Comparison of ENCODE assay signal across 23 cellular contexts in the genomic region with DNA sequence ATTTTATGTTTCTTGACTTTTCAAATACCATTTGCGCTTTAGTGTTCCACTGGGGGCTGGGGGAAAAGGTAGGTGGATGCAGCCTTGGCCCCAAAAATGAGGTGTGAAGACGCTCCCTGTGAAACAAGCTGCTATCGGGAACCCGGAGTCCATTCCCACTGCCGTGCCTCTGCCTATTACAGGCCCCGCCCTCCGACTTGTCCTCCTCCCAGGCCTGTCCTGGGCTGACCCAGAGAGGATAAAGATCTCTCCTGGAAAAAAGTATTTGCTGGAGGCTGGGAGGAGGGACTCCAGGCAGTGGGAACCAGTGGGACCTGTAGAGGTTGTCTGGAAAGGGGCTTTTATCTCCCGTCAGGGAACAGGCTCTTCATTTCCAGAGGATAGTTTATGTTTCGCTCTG.
A peak's percentile ranks its signal among the peaks of the same experiment; 100 is the strongest.
DNase-seq lines count a peak whose midpoint lies in the region; ATAC-seq and TF ChIP-seq lines count a peak whose summit lies in the region.
"Had no signal": no experiment of that assay in that cellular context is flagged by ENCODE, and none has a peak within 500 bp of the region (broad histone marks: within the 10 kb centered on the region; RNA-seq: fewer than 3 reads in every experiment).

No MANE protein-coding gene starts in this region.

- H3K9me3 Mint-ChIP-seq in GM23338, result no peaks in the 10 kb centered on the region
- no peaks in the 10 kb centered on the region for H3K9me3 Mint-ChIP-seq in activated T-helper 2 cell treated with anti-CD3 and anti-CD28 coated beads, Interferon-gamma antibody, Interleukin-2, Interleukin-4, amounts not matched to agents 10 μg/mL and 5 μg/mL and 100 μg/mL, durations not matched to agents 14 hours and 24 hours and 36 hours
- H3K9me3 Mint-ChIP-seq: activated naive CD8-positive, alpha-beta T cell treated with anti-CD3 and anti-CD28 coated beads for 36 hours had no signal

- no peak for TF ChIP-seq POLR2A in testis (IDR thresholded peaks at IDR 0.05)

- H3K27ac ChIP-seq in GM23338 (ENCODE audit: low read depth) (no peak overlapping the region), WERI-Rb-1 (no peak overlapping the region), lower lobe of right lung (no peak overlapping the region), testis (no peak overlapping the region)

- H3K4me2 ChIP-seq in GM23338, result no peak overlapping the region

- peak; percentile 79 for ATAC-seq in GM23338
- ATAC-seq in lower lobe of right lung, result peak; percentile 58 to 86
- ATAC-seq: activated CD4-positive, CD25-positive, alpha-beta regulatory T cell treated with anti-CD3 and anti-CD28 coated beads, Interleukin-2, amount 50 U/mL, for 24 hours; heart left ventricle; T-helper 17 cell had no signal

- no peaks in the 10 kb centered on the region for H3K9me2 ChIP-seq in GM23338 (ENCODE audit: insufficient read depth)

- H3K27ac Mint-ChIP-seq in GM23338, result no peak overlapping the region
- no peak overlapping the region for H3K27ac Mint-ChIP-seq in activated T-helper 2 cell treated with anti-CD3 and anti-CD28 coated beads, Interferon-gamma antibody, Interleukin-2, Interleukin-4, amounts not matched to agents 10 μg/mL and 5 μg/mL and 100 μg/mL, durations not matched to agents 14 hours and 24 hours and 36 hours
- H3K27ac Mint-ChIP-seq: activated naive CD8-positive, alpha-beta T cell treated with anti-CD3 and anti-CD28 coated beads for 36 hours; CD8-positive, alpha-beta memory T cell; memory B cell; naive thymus-derived CD4-positive, alpha-beta T cell; T-helper 17 cell had no signal

- no peaks in the 10 kb centered on the region for H3K36me3 Mint-ChIP-seq in GM23338 (ENCODE audit: low read depth)
- no peaks in the 10 kb centered on the region for H3K36me3 Mint-ChIP-seq in activated T-helper 2 cell treated with anti-CD3 and anti-CD28 coated beads, Interferon-gamma antibody, Interleukin-2, Interleukin-4, amounts not matched to agents 10 μg/mL and 5 μg/mL and 100 μg/mL, durations not matched to agents 14 hours and 24 hours and 36 hours (ENCODE audit: low read depth)
- H3K36me3 Mint-ChIP-seq: activated naive CD8-positive, alpha-beta T cell treated with anti-CD3 and anti-CD28 coated beads for 36 hours; CD8-positive, alpha-beta memory T cell; memory B cell; naive thymus-derived CD4-positive, alpha-beta T cell had no signal

- H3K4me1 Mint-ChIP-seq in GM23338, result peaks cover 48% of the 10 kb centered on the region
- no peaks in the 10 kb centered on the region for H3K4me1 Mint-ChIP-seq in activated T-helper 2 cell treated with anti-CD3 and anti-CD28 coated beads, Interferon-gamma antibody, Interleukin-2, Interleukin-4, amounts not matched to agents 10 μg/mL and 5 μg/mL and 100 μg/mL, durations not matched to agents 14 hours and 24 hours and 36 hours (ENCODE audit: low read depth)
- H3K4me1 Mint-ChIP-seq: activated naive CD8-positive, alpha-beta T cell treated with anti-CD3 and anti-CD28 coated beads for 36 hours; CD8-positive, alpha-beta memory T cell; memory B cell; T-helper 17 cell had no signal

- TF ChIP-seq CTCF in GM23338 (conservative IDR thresholded peaks at IDR 0.05; ENCODE audit: low read depth in 2 of 2), result no peak
- no peak for TF ChIP-seq CTCF in WERI-Rb-1 (IDR thresholded peaks at IDR 0.05; ENCODE audit: low read depth, low read length)
- no peak for TF ChIP-seq CTCF in lower lobe of right lung (IDR thresholded peaks at IDR 0.05)
- no peak for TF ChIP-seq CTCF in testis (IDR thresholded peaks at IDR 0.05)

- intact Hi-C loops in lower lobe of right lung (cut with DNase I) (no loop called here), testis (cut with DNase I; ENCODE audit: low total_unique reads) (no loop called here)
- intact Hi-C loops in activated T-helper 2 cell treated with anti-CD3 and anti-CD28 coated beads, Interferon-gamma antibody, Interleukin-2, Interleukin-4, amounts not matched to agents 10 μg/mL and 5 μg/mL and 100 μg/mL, durations not matched to agents 14 hours and 24 hours and 36 hours (cut with micrococcal nuclease), result no loop called here

- H3K9me3 ChIP-seq in WERI-Rb-1 (ENCODE audit: severe bottlenecking), result no peaks in the 10 kb centered on the region
- no peaks in the 10 kb centered on the region for H3K9me3 ChIP-seq in lower lobe of right lung
- no peaks in the 10 kb centered on the region for H3K9me3 ChIP-seq in testis
- H3K9me3 ChIP-seq: heart left ventricle, spleen had no signal

- H3K4me3 ChIP-seq in GM23338 (no peak overlapping the region), WERI-Rb-1 (ENCODE audit: low read depth, low read length) (no peak overlapping the region), lower lobe of right lung (no peak overlapping the region), testis (no peak overlapping the region)
- H3K4me3 ChIP-seq: heart left ventricle had no signal

- H3K36me3 ChIP-seq in GM23338 (ENCODE audit: insufficient read depth) (no peaks in the 10 kb centered on the region), WERI-Rb-1 (no peaks in the 10 kb centered on the region), lower lobe of right lung (no peaks in the 10 kb centered on the region), testis (ENCODE audit: low read depth, missing control alignments) (no peaks in the 10 kb centered on the region)
- H3K36me3 ChIP-seq: heart left ventricle, spleen had no signal

- H3K27me3 ChIP-seq in GM23338 (ENCODE audit: insufficient read depth) (no peaks in the 10 kb centered on the region), WERI-Rb-1 (ENCODE audit: insufficient read depth, low read depth, severe bottlenecking) (peaks cover 82% of the 10 kb centered on the region), lower lobe of right lung (ENCODE audit: low read depth) (no peaks in the 10 kb centered on the region), testis (no peaks in the 10 kb centered on the region)
- H3K27me3 ChIP-seq: spleen had no signal

- H3F3A ChIP-seq in GM23338 (replicated peaks; ENCODE audit: low read depth), result no peaks in the 10 kb centered on the region

- WGBS in testis, 2 donors, result 51 to 52% methylated on average over 8 to 9 of the region's 9 CpGs

- no peaks in the 10 kb centered on the region for H4K20me1 ChIP-seq in GM23338 (replicated peaks; ENCODE audit: insufficient read depth)

- peak; percentile 27 for DNase-seq in GM23338 (ENCODE audit: low spot score)
- peak; percentile 34 for DNase-seq in WERI-Rb-1
- peak; percentile 54 for DNase-seq in lower lobe of right lung
- DNase-seq in testis, result peak; percentile 15
- no peak for DNase-seq in NCI-H2081 treated with DMSO at 0.1 percent for 48 hours (lab: John Stamatoyannopoulos, UW)
- DNase-seq in activated T-helper 2 cell treated with anti-CD3 and anti-CD28 coated beads, Interferon-gamma antibody, Interleukin-2, Interleukin-4, amounts not matched to agents 10 μg/mL and 5 μg/mL and 100 μg/mL, durations not matched to agents 14 hours and 24 hours and 36 hours (ENCODE audit: low spot score), result no peak
- DNase-seq in dedifferentiated amniotic fluid mesenchymal stem cell (ENCODE audit: extremely low spot score), result no peak
- DNase-seq in NCI-H187 treated with DMSO at 0.1 percent for 48 hours (lab: John Stamatoyannopoulos, UW), result no peak
- DNase-seq: activated CD8-positive, alpha-beta memory T cell treated with anti-CD3 and anti-CD28 coated beads for 24 hours; activated naive CD8-positive, alpha-beta T cell treated with anti-CD3 and anti-CD28 coated beads for 36 hours; activated T-cell treated with anti-CD3 and anti-CD28 coated beads, Interleukin-2, amount 50 U/mL, for 48 hours; CD8-positive, alpha-beta memory T cell; DMS79; heart left ventricle; naive thymus-derived CD4-positive, alpha-beta T cell; NCI-H1436; NCI-H2171; NCI-H526; spleen; stimulated activated CD8-positive, alpha-beta memory T cell treated with anti-CD3 and anti-CD28 coated beads, Interleukin-4, amount 100 ng/mL, for 48 hours; T-helper 17 cell had no signal

- H3K4me1 ChIP-seq in GM23338 (ENCODE audit: insufficient read depth) (peaks cover 16% of the 10 kb centered on the region), lower lobe of right lung (peaks cover 10% of the 10 kb centered on the region), testis (no peaks in the 10 kb centered on the region)

- H3K27me3 Mint-ChIP-seq in GM23338 (ENCODE audit: insufficient read depth, low read depth, poor library complexity), result peaks cover 6% of the 10 kb centered on the region
- H3K27me3 Mint-ChIP-seq in activated T-helper 2 cell treated with anti-CD3 and anti-CD28 coated beads, Interferon-gamma antibody, Interleukin-2, Interleukin-4, amounts not matched to agents 10 μg/mL and 5 μg/mL and 100 μg/mL, durations not matched to agents 14 hours and 24 hours and 36 hours (ENCODE audit: low read depth), result peaks cover 3% of the 10 kb centered on the region
- H3K27me3 Mint-ChIP-seq: activated naive CD8-positive, alpha-beta T cell treated with anti-CD3 and anti-CD28 coated beads for 36 hours; CD8-positive, alpha-beta memory T cell; T-helper 17 cell had no signal

- H3K79me2 ChIP-seq in GM23338 (replicated peaks; ENCODE audit: insufficient read depth), result no peaks in the 10 kb centered on the region

- no peak overlapping the region for H3K4me3 Mint-ChIP-seq in GM23338
- no peak overlapping the region for H3K4me3 Mint-ChIP-seq in activated T-helper 2 cell treated with anti-CD3 and anti-CD28 coated beads, Interferon-gamma antibody, Interleukin-2, Interleukin-4, amounts not matched to agents 10 μg/mL and 5 μg/mL and 100 μg/mL, durations not matched to agents 14 hours and 24 hours and 36 hours (ENCODE audit: low read depth)
- H3K4me3 Mint-ChIP-seq: activated naive CD8-positive, alpha-beta T cell treated with anti-CD3 and anti-CD28 coated beads for 36 hours; CD8-positive, alpha-beta memory T cell; memory B cell; naive thymus-derived CD4-positive, alpha-beta T cell; T-helper 17 cell had no signal

- H2AFZ ChIP-seq in GM23338, result no peak overlapping the region

TF ChIP-seq in GM23338, 12 proteins besides CTCF, POLR2A, EP300 and RAD21 (continues in another document):
- TF ChIP-seq STAT1 (IDR thresholded peaks at IDR 0.05; ENCODE audit: unreplicated experiment), result no peak
- TF ChIP-seq NANOG (IDR thresholded peaks at IDR 0.05; ENCODE audit: borderline replicate concordance), result no peak
- TF ChIP-seq EZH2phosphoT487 (IDR thresholded peaks at IDR 0.05; ENCODE audit: unreplicated experiment), result no peak
- no peak for TF ChIP-seq JUNB (IDR thresholded peaks at IDR 0.05; ENCODE audit: unreplicated experiment)

Comparison
In these comparisons a context has a peak if more than half of its experiments do, and no peak if none do; other contexts are left out.
1. DNase-seq: peak in GM23338 (single experiment), WERI-Rb-1 (single experiment), lower lobe of right lung (single experiment) and testis (single experiment); none in NCI-H2081 treated with DMSO at 0.1 percent for 48 hours (single experiment), activated T-helper 2 cell treated with anti-CD3 and anti-CD28 coated beads, Interferon-gamma antibody, Interleukin-2, Interleukin-4, amounts not matched to agents 10 μg/mL and 5 μg/mL and 100 μg/mL, durations not matched to agents 14 hours and 24 hours and 36 hours (single experiment), dedifferentiated amniotic fluid mesenchymal stem cell (single experiment) and NCI-H187 treated with DMSO at 0.1 percent for 48 hours (single experiment).